In genomic region chr1:6013491-6013890, GRCh38 we compare ENCODE assay signal across 16 cellular contexts. TPM values are rescaled to one million over a fixed set of nuclear protein-coding genes. Genes with fewer than 3 reads are reported as not detected.
DNase-seq lines count a peak whose midpoint lies in the region; ATAC-seq and TF ChIP-seq lines count a peak whose summit lies in the region.
"Had no signal": no experiment of that assay in that cellular context is flagged by ENCODE, and none has a peak within 500 bp of the region (broad histone marks: within the 10 kb centered on the region; RNA-seq: fewer than 3 reads in every experiment).

No MANE protein-coding gene starts in this region.

- no peaks in the 10 kb centered on the region for H3K9me3 ChIP-seq in CD4-positive, CD25-positive, alpha-beta regulatory T cell (ENCODE audit: control insufficient read depth in 2 of 2, low read length in 2 of 2)
- H3K9me3 ChIP-seq in lower lobe of right lung (no peaks in the 10 kb centered on the region), esophagus muscularis mucosa (no peaks in the 10 kb centered on the region)
- no peaks in the 10 kb centered on the region for H3K9me3 ChIP-seq in CD8-positive, alpha-beta T cell (ENCODE audit: low read length)
- H3K9me3 ChIP-seq: Caco-2 had no signal

- no peak overlapping the region for H3K4me3 ChIP-seq in CD4-positive, CD25-positive, alpha-beta regulatory T cell (ENCODE audit: low read depth, low read length)
- no peak overlapping the region for H3K4me3 ChIP-seq in lower lobe of right lung
- H3K4me3 ChIP-seq in CD8-positive, alpha-beta T cell (ENCODE audit: low read depth, low read length) = no peak overlapping the region
- H3K4me3 ChIP-seq in esophagus muscularis mucosa = no peak overlapping the region

- CTCF ChIA-PET in CD8-positive, alpha-beta T cell (lab: Charles Lee) = no interaction called here

- POLR2A ChIA-PET in CD8-positive, alpha-beta T cell (lab: Charles Lee) = no interaction called here

- H3K27ac Mint-ChIP-seq in CD4-positive, CD25-positive, alpha-beta regulatory T cell = peak overlapping the region in 2 of 3 donors; percentile 38 to 59
- peak overlapping the region; percentile 90 for H3K27ac Mint-ChIP-seq in central memory CD8-positive, alpha-beta T cell (ENCODE audit: low read depth)
- peak overlapping the region; percentile 17 for H3K27ac Mint-ChIP-seq in stimulated activated effector memory CD8-positive, alpha-beta T cell treated with anti-CD3 and anti-CD28 coated beads, Interleukin-12 subunit alpha, Interleukin-12 subunit beta, amount 100 ng/mL, for 72 hours
- no peak overlapping the region for H3K27ac Mint-ChIP-seq in CD8-positive, alpha-beta T cell
- H3K27ac Mint-ChIP-seq: H9 had no signal

- TF ChIP-seq POLR2A in esophagus muscularis mucosa (IDR thresholded peaks at IDR 0.05; ENCODE audit: low read depth) = no peak

- no peaks in the 10 kb centered on the region for H3K27me3 Mint-ChIP-seq in CD4-positive, CD25-positive, alpha-beta regulatory T cell
- no peaks in the 10 kb centered on the region for H3K27me3 Mint-ChIP-seq in central memory CD8-positive, alpha-beta T cell
- H3K27me3 Mint-ChIP-seq in CD8-positive, alpha-beta T cell (ENCODE audit: low read depth) = no peaks in the 10 kb centered on the region

- H3K36me3 Mint-ChIP-seq in CD4-positive, CD25-positive, alpha-beta regulatory T cell = no peaks in the 10 kb centered on the region
- H3K36me3 Mint-ChIP-seq in central memory CD8-positive, alpha-beta T cell (ENCODE audit: insufficient read depth) = peaks cover 23% of the 10 kb centered on the region
- H3K36me3 Mint-ChIP-seq in stimulated activated effector memory CD8-positive, alpha-beta T cell treated with anti-CD3 and anti-CD28 coated beads, Interleukin-12 subunit alpha, Interleukin-12 subunit beta, amount 100 ng/mL, for 72 hours = peaks cover 19% of the 10 kb centered on the region
- peaks cover 15% of the 10 kb centered on the region for H3K36me3 Mint-ChIP-seq in CD8-positive, alpha-beta T cell

- peaks cover 0 to 15% (median 5%) of the 10 kb centered on the region in 4 donors for H3K4me1 Mint-ChIP-seq in CD4-positive, CD25-positive, alpha-beta regulatory T cell
- H3K4me1 Mint-ChIP-seq in central memory CD8-positive, alpha-beta T cell = peaks cover 31% of the 10 kb centered on the region
- peaks cover 41% of the 10 kb centered on the region for H3K4me1 Mint-ChIP-seq in stimulated activated effector memory CD8-positive, alpha-beta T cell treated with anti-CD3 and anti-CD28 coated beads, Interleukin-12 subunit alpha, Interleukin-12 subunit beta, amount 100 ng/mL, for 72 hours
- H3K4me1 Mint-ChIP-seq in CD8-positive, alpha-beta T cell (ENCODE audit: low read depth) = peaks cover 9% of the 10 kb centered on the region
- H3K4me1 Mint-ChIP-seq: H9 had no signal

- TF ChIP-seq CTCF in lower lobe of right lung (IDR thresholded peaks at IDR 0.05) (no peak), esophagus muscularis mucosa (IDR thresholded peaks at IDR 0.05) (no peak)
- TF ChIP-seq CTCF in CD8-positive, alpha-beta T cell (IDR thresholded peaks at IDR 0.05) = no peak

- no peak for ATAC-seq in CD4-positive, CD25-positive, alpha-beta regulatory T cell (ENCODE audit: low read depth in 2 of 2)
- ATAC-seq in central memory CD8-positive, alpha-beta T cell (replicated peaks; ENCODE audit: extremely low read depth, poor library complexity, severe bottlenecking) = no peak
- no peak for ATAC-seq in lower lobe of right lung
- ATAC-seq in stimulated activated effector memory CD8-positive, alpha-beta T cell treated with anti-CD3 and anti-CD28 coated beads, Interleukin-12 subunit alpha, Interleukin-12 subunit beta, amount 100 ng/mL, for 72 hours = peak; percentile 17
- ATAC-seq in CD8-positive, alpha-beta T cell = no peak

- intact Hi-C loops in lower lobe of right lung (cut with DNase I) = no loop called here
- intact Hi-C loops in CD8-positive, alpha-beta T cell (cut with DNase I, micrococcal nuclease) = no loop called here
- intact Hi-C loops in esophagus muscularis mucosa (cut with DNase I) = no loop called here

- H3K4me3 Mint-ChIP-seq in CD4-positive, CD25-positive, alpha-beta regulatory T cell = no peak overlapping the region
- no peak overlapping the region for H3K4me3 Mint-ChIP-seq in central memory CD8-positive, alpha-beta T cell
- H3K4me3 Mint-ChIP-seq in stimulated activated effector memory CD8-positive, alpha-beta T cell treated with anti-CD3 and anti-CD28 coated beads, Interleukin-12 subunit alpha, Interleukin-12 subunit beta, amount 100 ng/mL, for 72 hours = no peak overlapping the region
- no peak overlapping the region for H3K4me3 Mint-ChIP-seq in CD8-positive, alpha-beta T cell
- H3K4me3 Mint-ChIP-seq: H9 had no signal

- no peaks in the 10 kb centered on the region for H3K9me3 Mint-ChIP-seq in CD4-positive, CD25-positive, alpha-beta regulatory T cell
- no peaks in the 10 kb centered on the region for H3K9me3 Mint-ChIP-seq in central memory CD8-positive, alpha-beta T cell
- no peaks in the 10 kb centered on the region for H3K9me3 Mint-ChIP-seq in stimulated activated effector memory CD8-positive, alpha-beta T cell treated with anti-CD3 and anti-CD28 coated beads, Interleukin-12 subunit alpha, Interleukin-12 subunit beta, amount 100 ng/mL, for 72 hours
- no peaks in the 10 kb centered on the region for H3K9me3 Mint-ChIP-seq in CD8-positive, alpha-beta T cell
- H3K9me3 Mint-ChIP-seq: H9 had no signal

- no peaks in the 10 kb centered on the region for H3K4me1 ChIP-seq in CD4-positive, CD25-positive, alpha-beta regulatory T cell (ENCODE audit: control insufficient read depth, insufficient read depth, low read length, poor library complexity, severe bottlenecking)
- H3K4me1 ChIP-seq in lower lobe of right lung = peaks cover 5% of the 10 kb centered on the region
- H3K4me1 ChIP-seq in CD8-positive, alpha-beta T cell (ENCODE audit: insufficient read depth, low read length) = no peaks in the 10 kb centered on the region
- peaks cover 0 to 16% (median 0%) of the 10 kb centered on the region in 4 donors for H3K4me1 ChIP-seq in esophagus muscularis mucosa

- H3K36me3 ChIP-seq in CD4-positive, CD25-positive, alpha-beta regulatory T cell (ENCODE audit: control insufficient read depth, insufficient read depth, low read length) = peaks cover 16% of the 10 kb centered on the region
- H3K36me3 ChIP-seq in lower lobe of right lung (no peaks in the 10 kb centered on the region), esophagus muscularis mucosa (peaks cover 0 to 6% (median 0%) of the 10 kb centered on the region in 4 donors)
- no peaks in the 10 kb centered on the region for H3K36me3 ChIP-seq in CD8-positive, alpha-beta T cell (ENCODE audit: insufficient read depth, low read length)

- H3K27ac ChIP-seq in CD4-positive, CD25-positive, alpha-beta regulatory T cell (ENCODE audit: insufficient read depth, low read length, poor library complexity, severe bottlenecking) = no peak overlapping the region
- H3K27ac ChIP-seq in lower lobe of right lung (no peak overlapping the region), esophagus muscularis mucosa (replicated peaks in 1 of 4) (no peak overlapping the region)
- no peak overlapping the region for H3K27ac ChIP-seq in CD8-positive, alpha-beta T cell (ENCODE audit: low read depth, low read length)

- WGBS in esophagus muscularis mucosa = 93% methylated on average over 10 of the region's 12 CpGs

- H3K27me3 ChIP-seq in CD4-positive, CD25-positive, alpha-beta regulatory T cell (ENCODE audit: control insufficient read depth, insufficient read depth, low read length) = no peaks in the 10 kb centered on the region
- H3K27me3 ChIP-seq in lower lobe of right lung (ENCODE audit: low read depth) (no peaks in the 10 kb centered on the region), esophagus muscularis mucosa (no peaks in the 10 kb centered on the region)
- H3K27me3 ChIP-seq in CD8-positive, alpha-beta T cell (ENCODE audit: insufficient read depth, low read length) = no peaks in the 10 kb centered on the region

- no peak for DNase-seq in CD4-positive, CD25-positive, alpha-beta regulatory T cell
- DNase-seq in central memory CD8-positive, alpha-beta T cell (ENCODE audit: low spot score in 2 of 2) = no peak
- DNase-seq in lower lobe of right lung = peak; percentile 27
- no peak for DNase-seq in stimulated activated effector memory CD8-positive, alpha-beta T cell treated with anti-CD3 and anti-CD28 coated beads, Interleukin-12 subunit alpha, Interleukin-12 subunit beta, amount 100 ng/mL, for 72 hours (ENCODE audit: low spot score in 2 of 2)
- no peak for DNase-seq in DMS53 treated with DMSO at 0.1 percent for 48 hours (lab: John Stamatoyannopoulos, UW; ENCODE audit: unreplicated experiment)
- DNase-seq in CD8-positive, alpha-beta T cell = no peak
- DNase-seq in esophagus muscularis mucosa (ENCODE audit: extremely low spot score) = no peak
- DNase-seq: Caco-2, H9, IMR-90, Kasumi-1, NCI-H1417, NCI-H2029, NCI-H510A treated with DMSO at 0.1 percent for 48 hours, OCI-M1, RPMI8226 had no signal

- TF ChIP-seq EP300 in esophagus muscularis mucosa (IDR thresholded peaks at IDR 0.05) = no peak

RNA-seq across cellular contexts. Expression of gene NPHP4, which starts 21.3 kb away (rescaled TPM):
- 13.2 TPM for total RNA-seq in CD4-positive, CD25-positive, alpha-beta regulatory T cell
- polyA plus RNA-seq in CD4-positive, CD25-positive, alpha-beta regulatory T cell = 1 to 10 TPM in 1 of 4 donors, under 1 TPM in 3; 0.29 to 1.2 (median 0.74) TPM
- total RNA-seq in lower lobe of right lung = 16.1 TPM
- total RNA-seq in CD8-positive, alpha-beta T cell = 1 to 10 TPM; 3.1 to 3.7 TPM
- 1 to 10 TPM; 6.5 to 9.1 (median 8.0) TPM for total RNA-seq in esophagus muscularis mucosa

RNA-seq across cellular contexts. Expression of gene KCNAB2, which starts 32.2 kb away (rescaled TPM):
- 244 TPM for total RNA-seq in CD4-positive, CD25-positive, alpha-beta regulatory T cell
- 10 to 100 TPM; 21.2 to 28.6 (median 26.5) TPM for polyA plus RNA-seq in CD4-positive, CD25-positive, alpha-beta regulatory T cell
- total RNA-seq in lower lobe of right lung (119 TPM), esophagus muscularis mucosa (10 to 100 TPM; 10.4 to 19.3 (median 13.2) TPM)
- 100 to 1,000 TPM; 152 to 163 TPM for total RNA-seq in CD8-positive, alpha-beta T cell
